In the genomic region with DNA sequence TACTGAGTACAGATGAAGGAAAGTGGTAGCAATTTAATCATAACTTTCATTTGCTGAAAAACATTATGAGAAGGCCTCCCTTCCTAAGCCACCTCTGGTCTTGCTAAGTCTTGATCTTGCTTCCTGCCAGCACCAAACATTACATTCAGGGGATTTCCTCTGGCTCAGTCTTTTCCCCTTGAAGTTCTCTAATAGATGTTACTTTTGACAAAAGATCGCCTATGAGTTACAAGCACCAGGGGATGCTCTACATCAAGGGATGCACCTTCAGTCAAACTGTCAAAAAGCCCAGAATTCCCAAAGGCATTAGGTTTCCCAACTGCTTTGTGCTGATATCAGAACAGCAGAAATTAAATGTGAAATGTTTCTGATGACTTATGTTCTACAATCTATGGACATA, we compare ENCODE assay signal across 15 cellular contexts. TPM values are rescaled to one million over a fixed set of nuclear protein-coding genes. Genes with fewer than 3 reads are reported as not detected.
DNase-seq lines count a peak whose midpoint lies in the region; ATAC-seq, FAIRE-seq and TF ChIP-seq lines count a peak whose summit lies in the region.
"Had no signal": no experiment of that assay in that cellular context is flagged by ENCODE, and none has a peak within 500 bp of the region (broad histone marks: within the 10 kb centered on the region; RNA-seq: fewer than 3 reads in every experiment).

No MANE protein-coding gene starts in this region.

- CTCF ChIA-PET in GM12878 (lab: Yijun Ruan, JAX) = interaction anchor here (1.8 to 4.8 kb wide), 3 partner anchors 42 to 325 kb away, joined by 4 to 51 read pairs (median 15); no protein-coding TSS in a partner anchor

- RAD21 ChIA-PET in GM12878 (lab: Charles Lee; ENCODE audit: unreplicated experiment) = no interaction called here

- ATAC-seq in GM12878 (peak; percentile 56), HG02870 (IDR thresholded peaks at IDR 0.05; ENCODE audit: unreplicated experiment) (no peak)
- ATAC-seq: CD8-positive, alpha-beta T cell; left lobe of liver; Right ventricle myocardium inferior had no signal

- no peaks in the 10 kb centered on the region for H3K9me3 ChIP-seq in GM12878 (replicated peaks; ENCODE audit: control insufficient read depth, insufficient read depth, low read length)
- H3K9me3 ChIP-seq: spleen had no signal

- TF ChIP-seq RAD21 in GM12878 (IDR thresholded peaks at IDR 0.05; ENCODE audit: insufficient read depth, low read depth, low read length) = peak; percentile 46

- WGBS in GM12878 (ENCODE audit: insufficient coverage, insufficient replicate concordance, low lambda C conversion rate, missing lambda C conversion rate) = 33% methylated on average over 1 of the region's 1 CpG

- no peak overlapping the region for H3K4me2 ChIP-seq in GM12878 (ENCODE audit: control insufficient read depth, insufficient read depth)

- BruUV-seq in GM12878 (replicated peaks; lab: Mats Ljungman, UMichigan) = no TSS peak

- H3K36me3 ChIP-seq in GM12878 (ENCODE audit: control insufficient read depth in 2 of 2, insufficient read depth in 2 of 2, low read length in 1 of 2) = no peaks in the 10 kb centered on the region

- SMC1A ChIA-PET in GM12878 (lab: Charles Lee; ENCODE audit: uncharacterized antibody, unreplicated experiment) = interaction anchor here (0.5 kb wide), 1 partner anchor 68 kb away, joined by 3 read pairs; no protein-coding TSS in a partner anchor

- POLR2A ChIA-PET in GM12878 (lab: Charles Lee) = no interaction called here

- no peaks in the 10 kb centered on the region for H3K79me2 ChIP-seq in GM12878 (ENCODE audit: control insufficient read depth, insufficient read depth, low read length)

- intact Hi-C loops in GM12878 (cut with micrococcal nuclease; ENCODE audit: unreplicated experiment) = no loop called here

- H3K27me3 ChIP-seq in GM12878 (replicated peaks in 1 of 2; ENCODE audit: control insufficient read depth in 2 of 2, insufficient read depth in 2 of 2, low read length in 1 of 2) = no peaks in the 10 kb centered on the region; a peak in 1 of 4 replicates

- no peak for TF ChIP-seq EP300 in GM12878 (IDR thresholded peaks at IDR 0.05; ENCODE audit: borderline replicate concordance in 1 of 2, control insufficient read depth in 1 of 2, low read depth in 2 of 2, low read length in 2 of 2)

- DNase-seq in GM13976 (ENCODE audit: low spot score) = peak; percentile 30
- DNase-seq in GM12878 (ENCODE audit: low read depth, low spot score) = no peak
- DNase-seq in fibroblast of the conjunctiva (ENCODE audit: low read depth) = peak; percentile 20
- DNase-seq in germinal center (ENCODE audit: low spot score) = no peak
- no peak for DNase-seq in stimulated activated CD4-positive, alpha-beta T cell treated with anti-CD3 and anti-CD28 coated beads, Interleukin-4, amount 100 ng/mL, for 1 hour
- DNase-seq: CD8-positive, alpha-beta T cell; erythroblast; NCI-H2081; NK-92 treated with Interleukin-12 subunit alpha and Interleukin-12 subunit beta, amount 100 ng/mL, for 24 hours; spleen had no signal

- H3K9ac ChIP-seq in GM12878 (ENCODE audit: control insufficient read depth, insufficient read depth, low read length) = no peak overlapping the region

- TF ChIP-seq CTCF in C4-2B (conservative IDR thresholded peaks at IDR 0.05) = 0 out of 2 replicates have a peak, but pooled peaks have one; percentile 13
- TF ChIP-seq CTCF in GM13976 (IDR thresholded peaks at IDR 0.05; ENCODE audit: borderline replicate concordance, control extremely low read depth, extremely low read depth, insufficient read depth, missing control alignments) = no peak
- peak in 1 of 3 experiments; percentile 20; a peak in 2 of 6 replicates for TF ChIP-seq CTCF in GM12878 (IDR thresholded peaks at IDR 0.05 in 2 of 3, conservative IDR thresholded peaks at IDR 0.05 in 1 of 3; ENCODE audit: control insufficient read depth in 2 of 3, extremely low read depth in 1 of 3, insufficient read depth in 1 of 3, low read depth in 3 of 3, low read length in 3 of 3)

- no peak for TF ChIP-seq POLR2A in GM12878 (IDR thresholded peaks at IDR 0.05; ENCODE audit: low read depth, low read length)

- no peaks in the 10 kb centered on the region for H4K20me1 ChIP-seq in GM12878 (ENCODE audit: control insufficient read depth, insufficient read depth)

- H3K27ac ChIP-seq in C4-2B = no peak overlapping the region
- H3K27ac ChIP-seq in GM12878 (ENCODE audit: control insufficient read depth, insufficient read depth) = no peak overlapping the region
- H3K27ac ChIP-seq: spleen had no signal

- H3K4me1 ChIP-seq in GM12878 (ENCODE audit: control insufficient read depth, insufficient read depth, low read length) = no peaks in the 10 kb centered on the region
- H3K4me1 ChIP-seq: spleen had no signal

- no peak overlapping the region for H3K4me3 ChIP-seq in GM12878
- H3K4me3 ChIP-seq: spleen had no signal

- peak; percentile 56 for FAIRE-seq in GM12878 (lab: Jason Lieb, UNC)

- in situ Hi-C loops in GM13976 (cut with MboI; ENCODE audit: low sequenced_read_pairs, unreplicated experiment) (no loop called here), GM12878 (cut with MboI) (loop anchor here (10.0 kb wide), 1 partner anchor 441 kb away; no protein-coding TSS in a partner anchor)

- H2AFZ ChIP-seq in GM12878 (ENCODE audit: control insufficient read depth, low read depth, low read length) = no peak overlapping the region

TF ChIP-seq in GM12878, 131 proteins besides CTCF, POLR2A, EP300 and RAD21:
- no peak for TF ChIP-seq RB1 (IDR thresholded peaks at IDR 0.05; ENCODE audit: borderline replicate concordance)
- TF ChIP-seq, protein P1, sequence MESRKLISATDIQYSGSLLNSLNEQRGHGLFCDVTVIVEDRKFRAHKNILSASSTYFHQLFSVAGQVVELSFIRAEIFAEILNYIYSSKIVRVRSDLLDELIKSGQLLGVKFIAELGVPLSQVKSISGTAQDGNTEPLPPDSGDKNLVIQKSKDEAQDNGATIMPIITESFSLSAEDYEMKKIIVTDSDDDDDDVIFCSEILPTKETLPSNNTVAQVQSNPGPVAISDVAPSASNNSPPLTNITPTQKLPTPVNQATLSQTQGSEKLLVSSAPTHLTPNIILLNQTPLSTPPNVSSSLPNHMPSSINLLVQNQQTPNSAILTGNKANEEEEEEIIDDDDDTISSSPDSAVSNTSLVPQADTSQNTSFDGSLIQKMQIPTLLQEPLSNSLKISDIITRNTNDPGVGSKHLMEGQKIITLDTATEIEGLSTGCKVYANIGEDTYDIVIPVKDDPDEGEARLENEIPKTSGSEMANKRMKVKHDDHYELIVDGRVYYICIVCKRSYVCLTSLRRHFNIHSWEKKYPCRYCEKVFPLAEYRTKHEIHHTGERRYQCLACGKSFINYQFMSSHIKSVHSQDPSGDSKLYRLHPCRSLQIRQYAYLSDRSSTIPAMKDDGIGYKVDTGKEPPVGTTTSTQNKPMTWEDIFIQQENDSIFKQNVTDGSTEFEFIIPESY (IDR thresholded peaks at IDR 0.05) = 0 out of 2 replicates have a peak, but pooled peaks have one; percentile 50
- no peak for TF ChIP-seq ZNF207 (IDR thresholded peaks at IDR 0.05; ENCODE audit: borderline replicate concordance)
- TF ChIP-seq, protein P2, sequence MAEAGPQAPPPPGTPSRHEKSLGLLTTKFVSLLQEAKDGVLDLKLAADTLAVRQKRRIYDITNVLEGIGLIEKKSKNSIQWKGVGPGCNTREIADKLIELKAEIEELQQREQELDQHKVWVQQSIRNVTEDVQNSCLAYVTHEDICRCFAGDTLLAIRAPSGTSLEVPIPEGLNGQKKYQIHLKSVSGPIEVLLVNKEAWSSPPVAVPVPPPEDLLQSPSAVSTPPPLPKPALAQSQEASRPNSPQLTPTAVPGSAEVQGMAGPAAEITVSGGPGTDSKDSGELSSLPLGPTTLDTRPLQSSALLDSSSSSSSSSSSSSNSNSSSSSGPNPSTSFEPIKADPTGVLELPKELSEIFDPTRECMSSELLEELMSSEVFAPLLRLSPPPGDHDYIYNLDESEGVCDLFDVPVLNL (IDR thresholded peaks at IDR 0.05; ENCODE audit: low read depth, low read length) = no peak
- no peak for TF ChIP-seq ZNF384 (IDR thresholded peaks at IDR 0.05; ENCODE audit: borderline replicate concordance, low read depth, low read length)
- no peak for TF ChIP-seq ZNF274 (IDR thresholded peaks at IDR 0.05; ENCODE audit: insufficient read depth, insufficient read length)
- no peak for TF ChIP-seq RELA (IDR thresholded peaks at IDR 0.05; ENCODE audit: borderline replicate concordance, partially characterized antibody)
- TF ChIP-seq JUNB (IDR thresholded peaks at IDR 0.05) = no peak
- no peak for TF ChIP-seq ZBED1 (IDR thresholded peaks at IDR 0.05; ENCODE audit: borderline replicate concordance)

RNA-seq across cellular contexts. Expression of a gene that starts 47.3 kb away (rescaled TPM):
- 0.19 TPM in 1 of 2 replicates, not detected in the other for total RNA-seq in GM12878 (2013; cell fraction: nucleolus; rRNA removed)
- total RNA-seq in GM12878 (2014; rRNA removed) = 0.06 and 0.22 TPM in 2 replicates
- total RNA-seq in GM12878 (2014; rRNA removed; fragmentation: Illumina TruSeq; extraction: Trizol) = 0.23 and 0.36 TPM in 2 replicates
- total RNA-seq in GM12878 (2021) = 0.37 and 0.41 TPM in 2 replicates
- 0.10 TPM for polyA plus RNA-seq in GM12878 (2011; ENCODE audit: low read depth)
- polyA plus RNA-seq in GM12878 (2011; rRNA removed) = 3.0 and 3.8 TPM in 2 replicates
- polyA plus RNA-seq in GM12878 (2011; cell fraction: cytosol; rRNA removed) = 1.5 and 1.8 TPM in 2 replicates
- 1.4 and 2.2 TPM in 2 replicates for polyA plus RNA-seq in GM12878 (2011; cell fraction: nucleus; rRNA removed)
- 0.11 and 0.18 TPM in 2 replicates for polyA plus RNA-seq in GM12878 (2012)
- polyA plus RNA-seq in GM12878 (2014; fragmentation: Illumina TruSeq; extraction: Trizol) = 0.17 and 0.32 TPM in 2 replicates
- polyA plus RNA-seq in GM12878 (2014; fragmentation: Nextera tagmentation; extraction: Ambion mirVana) = under 1 TPM; 0.05 to 0.15 TPM
- polyA plus RNA-seq in GM12878 (2014; rRNA removed) = 0.11 and 0.15 TPM in 2 replicates
- polyA plus RNA-seq in GM12878 (2016; fragmentation: Nextera tagmentation; extraction: Ambion mirVana) = under 1 TPM; 0.19 to 0.25 TPM
- polyA minus RNA-seq in GM12878 (2011; rRNA and poly(A)+ RNA removed) = 3.3 and 3.8 TPM in 2 replicates
- polyA minus RNA-seq in GM12878 (2011; cell fraction: cytosol; rRNA and poly(A)+ RNA removed) = 0.52 and 0.67 TPM in 2 replicates
- 1.1 and 1.2 TPM in 2 replicates for polyA minus RNA-seq in GM12878 (2011; cell fraction: nucleus; rRNA and poly(A)+ RNA removed)
- total RNA-seq: CD8-positive, alpha-beta T cell; chondrocyte had no signal

Comparison
In these comparisons a context has a peak if more than half of its experiments do, and no peak if none do; other contexts are left out.
1. DNase-seq: peak in GM13976 (single experiment) and fibroblast of the conjunctiva (single experiment); none in GM12878 (single experiment), germinal center (single experiment) and stimulated activated CD4-positive, alpha-beta T cell treated with anti-CD3 and anti-CD28 coated beads, Interleukin-4, amount 100 ng/mL, for 1 hour (single experiment).